8 cellular contexts compared by ENCODE assay signal in genomic region chr14:65156568-65157366, GRCh38. TPM values are rescaled to one million over a fixed set of nuclear protein-coding genes. Genes with fewer than 3 reads are reported as not detected.
DNase-seq lines count a peak whose midpoint lies in the region; ATAC-seq and TF ChIP-seq lines count a peak whose summit lies in the region.

No MANE protein-coding gene starts in this region.

- H3K4me1 ChIP-seq in OCI-LY3 (ENCODE audit: low read length) (peaks cover 30% of the 10 kb centered on the region), tibial artery (peaks cover 0 to 21% (median 13%) of the 10 kb centered on the region in 4 donors)

- peaks cover 28% of the 10 kb centered on the region for H3K4me1 Mint-ChIP-seq in activated T-cell treated with anti-CD3 and anti-CD28 coated beads, Interleukin-2, amount 50 U/mL, for 72 hours (ENCODE audit: low read depth)
- peaks cover 8% of the 10 kb centered on the region for H3K4me1 Mint-ChIP-seq in activated CD8-positive, alpha-beta T cell treated with anti-CD3 and anti-CD28 coated beads, Interleukin-2, amount 10 ng/mL, durations not matched to agents 7 days and 5 days (ENCODE audit: low read depth)

- intact Hi-C loops in left ventricle myocardium superior (cut with micrococcal nuclease) (no loop called here), tibial artery (cut with DNase I; ENCODE audit: low total_unique reads) (no loop called here)

- H3K27me3 ChIP-seq in OCI-LY3 (ENCODE audit: low read depth, low read length) (peaks cover 65% of the 10 kb centered on the region), tibial artery (no peaks in the 10 kb centered on the region)

- H3K9ac ChIP-seq in OCI-LY3 (ENCODE audit: low read length), result no peak overlapping the region; the same call in 1 of the 2 replicates

- peak overlapping the region; percentile 92 for H3K4me2 ChIP-seq in OCI-LY3 (ENCODE audit: low read length)

- H3K4me3 ChIP-seq in GM12865 (ENCODE audit: low read depth, low read length) (no peak overlapping the region), OCI-LY3 (ENCODE audit: low read length) (peak overlapping the region; percentile 54), tibial artery (peak overlapping the region; percentile 29 to 43)

- no peak overlapping the region for H3K27ac Mint-ChIP-seq in activated T-cell treated with anti-CD3 and anti-CD28 coated beads, Interleukin-2, amount 50 U/mL, for 72 hours
- no peak overlapping the region for H3K27ac Mint-ChIP-seq in activated CD8-positive, alpha-beta T cell treated with anti-CD3 and anti-CD28 coated beads, Interleukin-2, amount 10 ng/mL, durations not matched to agents 7 days and 5 days

- no peak for TF ChIP-seq CTCF in GM12865 (IDR thresholded peaks at IDR 0.05; ENCODE audit: insufficient read depth, low read depth, low read length, missing control alignments)
- TF ChIP-seq CTCF in OCI-LY3 (IDR thresholded peaks at IDR 0.05; ENCODE audit: low read depth, low read length), result no peak
- no peak for TF ChIP-seq CTCF in tibial artery (IDR thresholded peaks at IDR 0.05)

- H3K27me3 Mint-ChIP-seq in activated T-cell treated with anti-CD3 and anti-CD28 coated beads, Interleukin-2, amount 50 U/mL, for 72 hours (ENCODE audit: low read depth), result no peaks in the 10 kb centered on the region
- peaks cover under 1% of the 10 kb centered on the region for H3K27me3 Mint-ChIP-seq in activated CD8-positive, alpha-beta T cell treated with anti-CD3 and anti-CD28 coated beads, Interleukin-2, amount 10 ng/mL, durations not matched to agents 7 days and 5 days (ENCODE audit: low read depth)

- H3K36me3 ChIP-seq in OCI-LY3 (replicated peaks; ENCODE audit: low read depth, low read length) (no peaks in the 10 kb centered on the region), tibial artery (no peaks in the 10 kb centered on the region)

- POLR2A ChIA-PET in activated CD8-positive, alpha-beta T cell treated with anti-CD3 and anti-CD28 coated beads, Interleukin-2, amount 10 ng/mL, durations not matched to agents 7 days and 5 days (lab: Charles Lee), result interaction anchor here (0.7 kb wide), 1 partner anchor 19 kb away, joined by 4 read pairs; no protein-coding TSS in a partner anchor

- H3K79me2 ChIP-seq in OCI-LY3 (ENCODE audit: low read length), result no peaks in the 10 kb centered on the region

- no peak overlapping the region for H3K4me3 Mint-ChIP-seq in activated T-cell treated with anti-CD3 and anti-CD28 coated beads, Interleukin-2, amount 50 U/mL, for 72 hours
- H3K4me3 Mint-ChIP-seq in activated CD8-positive, alpha-beta T cell treated with anti-CD3 and anti-CD28 coated beads, Interleukin-2, amount 10 ng/mL, durations not matched to agents 7 days and 5 days, result no peak overlapping the region

- no peak overlapping the region for H2AFZ ChIP-seq in OCI-LY3 (ENCODE audit: low read depth, low read length)

- H3K27ac ChIP-seq in OCI-LY3 (ENCODE audit: low read length) (no peak overlapping the region), tibial artery (peak overlapping the region; percentile 77 to 81)

- H3K9me3 ChIP-seq in OCI-LY3 (ENCODE audit: insufficient read depth, low read length) (no peaks in the 10 kb centered on the region), tibial artery (no peaks in the 10 kb centered on the region)

- peaks cover 0 to 3% of the 10 kb centered on the region in 2 donors for H3K36me3 Mint-ChIP-seq in activated T-cell treated with anti-CD3 and anti-CD28 coated beads, Interleukin-2, amount 50 U/mL, for 72 hours (ENCODE audit: insufficient read depth in 2 of 2)
- H3K36me3 Mint-ChIP-seq in activated CD8-positive, alpha-beta T cell treated with anti-CD3 and anti-CD28 coated beads, Interleukin-2, amount 10 ng/mL, durations not matched to agents 7 days and 5 days (ENCODE audit: low read depth), result no peaks in the 10 kb centered on the region

- ATAC-seq in HG02588 (IDR thresholded peaks at IDR 0.05; ENCODE audit: unreplicated experiment), result peak; percentile 59
- peak; percentile 92 for ATAC-seq in left ventricle myocardium superior
- no peak for ATAC-seq in activated T-cell treated with anti-CD3 and anti-CD28 coated beads, Interleukin-2, amount 50 U/mL, for 72 hours (replicated peaks in 1 of 2)
- no peak for ATAC-seq in activated CD8-positive, alpha-beta T cell treated with anti-CD3 and anti-CD28 coated beads, Interleukin-2, amount 10 ng/mL, durations not matched to agents 7 days and 5 days

- DNase-seq in GM12865 (ENCODE audit: low read depth) (peak; percentile 90), left ventricle myocardium superior (peak; percentile 45), tibial artery (peak; percentile 53 to 80), DMS153 (lab: John Stamatoyannopoulos, UW) (no peak)
- DNase-seq in activated T-cell treated with anti-CD3 and anti-CD28 coated beads, Interleukin-2, amount 50 U/mL, for 72 hours, result no peak
- no peak for DNase-seq in activated CD8-positive, alpha-beta T cell treated with anti-CD3 and anti-CD28 coated beads, Interleukin-2, amount 10 ng/mL, durations not matched to agents 7 days and 5 days

- H3K9me3 Mint-ChIP-seq in activated T-cell treated with anti-CD3 and anti-CD28 coated beads, Interleukin-2, amount 50 U/mL, for 72 hours, result no peaks in the 10 kb centered on the region
- H3K9me3 Mint-ChIP-seq in activated CD8-positive, alpha-beta T cell treated with anti-CD3 and anti-CD28 coated beads, Interleukin-2, amount 10 ng/mL, durations not matched to agents 7 days and 5 days (ENCODE audit: insufficient read depth), result no peaks in the 10 kb centered on the region

- CTCF ChIA-PET in activated CD8-positive, alpha-beta T cell treated with anti-CD3 and anti-CD28 coated beads, Interleukin-2, amount 10 ng/mL, durations not matched to agents 7 days and 5 days (lab: Charles Lee), result interaction anchor here (0.6 to 1.7 kb wide), 4 partner anchors 14 to 668 kb away, joined by 3 to 5 read pairs (median 4); no protein-coding TSS in a partner anchor

- H4K20me1 ChIP-seq in OCI-LY3 (ENCODE audit: insufficient read depth, low read length), result peaks cover 3% of the 10 kb centered on the region; the same call in 1 of the 2 replicates

RNA-seq across cellular contexts. Expression of gene MAX, which starts 54.5 kb away (rescaled TPM):
- total RNA-seq in left ventricle myocardium superior, result 85.9 TPM
- total RNA-seq in activated T-cell treated with anti-CD3 and anti-CD28 coated beads, Interleukin-2, amount 50 U/mL, for 72 hours, result 100 to 1,000 TPM; 115 to 118 TPM
- total RNA-seq in activated CD8-positive, alpha-beta T cell treated with anti-CD3 and anti-CD28 coated beads, Interleukin-2, amount 10 ng/mL, durations not matched to agents 7 days and 5 days, result 100 to 1,000 TPM; 132 to 134 TPM

Comparison
In these comparisons a context has a peak if more than half of its experiments do, and no peak if none do; other contexts are left out.
1. DNase-seq: peak in GM12865 (single experiment), left ventricle myocardium superior (single experiment) and tibial artery (2 of 2); none in activated T-cell treated with anti-CD3 and anti-CD28 coated beads, Interleukin-2, amount 50 U/mL, for 72 hours (0 of 2), DMS153 (single experiment) and activated CD8-positive, alpha-beta T cell treated with anti-CD3 and anti-CD28 coated beads, Interleukin-2, amount 10 ng/mL, durations not matched to agents 7 days and 5 days (single experiment).
2. ATAC-seq: peak in HG02588 (single experiment) and left ventricle myocardium superior (single experiment); none in activated T-cell treated with anti-CD3 and anti-CD28 coated beads, Interleukin-2, amount 50 U/mL, for 72 hours (0 of 2) and activated CD8-positive, alpha-beta T cell treated with anti-CD3 and anti-CD28 coated beads, Interleukin-2, amount 10 ng/mL, durations not matched to agents 7 days and 5 days (single experiment).